ENCODE assay signal across 8 cellular contexts in genomic region chr19:40750285-40751064, GRCh38. TPM values are rescaled to one million over a fixed set of nuclear protein-coding genes. Genes with fewer than 3 reads are reported as not detected.
A peak's percentile ranks its signal among the peaks of the same experiment; 100 is the strongest.
DNase-seq lines count a peak whose midpoint lies in the region; ATAC-seq and TF ChIP-seq lines count a peak whose summit lies in the region.

Gene ACTMAP (minus strand): TSS chr19:40750477. CDS start chr19:40749803, 674 bp downstream.

- H3K27ac ChIP-seq in KMS-11: peak within 1 kb of the TSS; percentile 80
- peak within 1 kb of the TSS; percentile 92 to 97 (median 93) for H3K27ac ChIP-seq in Peyer's patch
- peak within 1 kb of the TSS; percentile 89 to 98 (median 92) for H3K27ac ChIP-seq in esophagus muscularis mucosa (replicated peaks in 1 of 4)
- H3K27ac ChIP-seq in muscle layer of duodenum (ENCODE audit: low read length): peak within 1 kb of the TSS; percentile 100

- peak within 1 kb of the TSS; percentile 90 for H3K9ac ChIP-seq in KMS-11

- H3K36me3 ChIP-seq in KMS-11 (ENCODE audit: insufficient read depth): no peaks in the 10 kb centered on the region
- peaks cover 0 to 4% (median 0%) of the 10 kb centered on the region in 3 donors for H3K36me3 ChIP-seq in Peyer's patch
- peaks cover under 1 to 14% (median 2%) of the 10 kb centered on the region in 4 donors for H3K36me3 ChIP-seq in esophagus muscularis mucosa
- peaks cover 2 to 4% of the 10 kb centered on the region in 2 donors for H3K36me3 ChIP-seq in muscle layer of duodenum (ENCODE audit: control insufficient read depth in 1 of 2, insufficient read depth in 2 of 2, low read length in 2 of 2)

- TF ChIP-seq EP300 in esophagus muscularis mucosa (IDR thresholded peaks at IDR 0.05): no peak

- intact Hi-C loops in esophagus muscularis mucosa (cut with DNase I): loop anchor here (5.0 kb wide), 2 partner anchors 47 to 67 kb away; partner anchors contain the start of gene EGLN2

- peak within 1 kb of the TSS; percentile 69 for H3K4me3 ChIP-seq in KMS-11 (IDR thresholded peaks at IDR 0.05; ENCODE audit: insufficient read depth, low read depth, low read length)
- H3K4me3 ChIP-seq in Peyer's patch: peak within 1 kb of the TSS; percentile 61 to 79 (median 70)
- peak within 1 kb of the TSS; percentile 65 to 82 (median 72) for H3K4me3 ChIP-seq in esophagus muscularis mucosa
- H3K4me3 ChIP-seq in muscle layer of duodenum (ENCODE audit: low read depth in 1 of 2, low read length in 2 of 2): peak within 1 kb of the TSS; percentile 68 to 100

- no peaks in the 10 kb centered on the region for H3K9me3 Mint-ChIP-seq in activated T-cell treated with anti-CD3 and anti-CD28 coated beads, Interleukin-2, amount 50 U/mL, for 72 hours

- WGBS in esophagus muscularis mucosa: under 1% methylated on average over 40 of the region's 52 CpGs

- H3K4me1 Mint-ChIP-seq in activated T-cell treated with anti-CD3 and anti-CD28 coated beads, Interleukin-2, amount 50 U/mL, for 72 hours (ENCODE audit: low read depth): peaks cover 51% of the 10 kb centered on the region

- peak; percentile 41 to 78 for TF ChIP-seq POLR2A in Peyer's patch (IDR thresholded peaks at IDR 0.05)
- peak; percentile 64 for TF ChIP-seq POLR2A in esophagus muscularis mucosa (IDR thresholded peaks at IDR 0.05; ENCODE audit: low read depth)

- ATAC-seq in GM21737 (IDR thresholded peaks at IDR 0.05; ENCODE audit: unreplicated experiment): peak; percentile 81
- ATAC-seq in activated T-cell treated with anti-CD3 and anti-CD28 coated beads, Interleukin-2, amount 50 U/mL, for 72 hours (replicated peaks in 1 of 2): peak; percentile 86 to 88

- H3K27me3 Mint-ChIP-seq in activated T-cell treated with anti-CD3 and anti-CD28 coated beads, Interleukin-2, amount 50 U/mL, for 72 hours (ENCODE audit: low read depth): no peaks in the 10 kb centered on the region

- peaks cover 45% of the 10 kb centered on the region for H3K4me1 ChIP-seq in KMS-11 (ENCODE audit: low read depth, poor library complexity, severe bottlenecking)
- H3K4me1 ChIP-seq in Peyer's patch: peaks cover 0 to 42% (median 25%) of the 10 kb centered on the region in 4 donors
- H3K4me1 ChIP-seq in esophagus muscularis mucosa: peaks cover 45 to 61% (median 58%) of the 10 kb centered on the region in 4 donors
- peaks cover 8 to 36% of the 10 kb centered on the region in 2 donors for H3K4me1 ChIP-seq in muscle layer of duodenum (ENCODE audit: control insufficient read depth in 1 of 2, insufficient read depth in 2 of 2, low read length in 2 of 2)

- H3K4me3 Mint-ChIP-seq in activated T-cell treated with anti-CD3 and anti-CD28 coated beads, Interleukin-2, amount 50 U/mL, for 72 hours: peak within 1 kb of the TSS; percentile 91 to 92

- H3K4me2 ChIP-seq in KMS-11: peak within 1 kb of the TSS; percentile 95

- peaks cover 3% of the 10 kb centered on the region; the same call in 1 of the 2 replicates for H4K20me1 ChIP-seq in KMS-11 (ENCODE audit: insufficient read depth)

- no peaks in the 10 kb centered on the region for H3K9me3 ChIP-seq in Peyer's patch
- H3K9me3 ChIP-seq in esophagus muscularis mucosa: no peaks in the 10 kb centered on the region
- no peaks in the 10 kb centered on the region for H3K9me3 ChIP-seq in muscle layer of duodenum (ENCODE audit: control insufficient read depth in 1 of 2, low read length in 2 of 2)

- peak within 1 kb of the TSS; percentile 50; the same call in 1 of the 2 replicates for H2AFZ ChIP-seq in KMS-11 (ENCODE audit: low read depth)

- peak within 1 kb of the TSS; percentile 93 for H3K27ac Mint-ChIP-seq in activated T-cell treated with anti-CD3 and anti-CD28 coated beads, Interleukin-2, amount 50 U/mL, for 72 hours

- TF ChIP-seq CTCF in KMS-11 (conservative IDR thresholded peaks at IDR 0.05; ENCODE audit: low read depth, low read length) (no peak), Peyer's patch (IDR thresholded peaks at IDR 0.05) (peak in 1 of 6 experiments; percentile 13), esophagus muscularis mucosa (IDR thresholded peaks at IDR 0.05) (peak in 1 of 3 experiments; percentile 17)

- H3K27me3 ChIP-seq in KMS-11 (ENCODE audit: insufficient read depth, low read depth) (no peaks in the 10 kb centered on the region), Peyer's patch (no peaks in the 10 kb centered on the region), esophagus muscularis mucosa (no peaks in the 10 kb centered on the region), muscle layer of duodenum (ENCODE audit: low read depth, low read length) (no peaks in the 10 kb centered on the region)

- H3K36me3 Mint-ChIP-seq in activated T-cell treated with anti-CD3 and anti-CD28 coated beads, Interleukin-2, amount 50 U/mL, for 72 hours (ENCODE audit: insufficient read depth in 2 of 2): peaks cover 15 to 19% of the 10 kb centered on the region in 2 donors

- DNase-seq in DMS53 treated with DMSO at 0.1 percent for 48 hours (lab: John Stamatoyannopoulos, UW; ENCODE audit: unreplicated experiment) (peak; percentile 99), Peyer's patch (peak; percentile 99 to 100 (median 99)), esophagus muscularis mucosa (ENCODE audit: extremely low spot score) (peak; percentile 100)
- peak; percentile 99 to 100 for DNase-seq in activated T-cell treated with anti-CD3 and anti-CD28 coated beads, Interleukin-2, amount 50 U/mL, for 72 hours
- peak; percentile 98 to 99 for DNase-seq in stimulated activated CD8-positive, alpha-beta memory T cell treated with anti-CD3 and anti-CD28 coated beads, Interleukin-7, amount 100 ng/mL, for 4 hours (ENCODE audit: low read depth in 2 of 2)

- H3K79me2 ChIP-seq in KMS-11 (ENCODE audit: insufficient read depth, low read depth): peaks cover 44% of the 10 kb centered on the region

RNA-seq across cellular contexts. Expression of gene ACTMAP, which starts in this region (rescaled TPM):
- total RNA-seq in Peyer's patch (10 to 100 TPM in 3 of 4 donors, 1 to 10 TPM in 1; 7.4 to 33.0 (median 21.6) TPM), esophagus muscularis mucosa (1 to 10 TPM; 1.7 to 4.6 (median 3.7) TPM)
- 10 to 100 TPM; 32.8 to 45.1 TPM for total RNA-seq in activated T-cell treated with anti-CD3 and anti-CD28 coated beads, Interleukin-2, amount 50 U/mL, for 72 hours

Comparison
In these comparisons a context has a peak if more than half of its experiments do, and no peak if none do; other contexts are left out.
1. Peak in every context shown above with its lines: DNase-seq, ATAC-seq, H3K4me3 ChIP-seq and H3K27ac ChIP-seq.